In the genomic region with DNA sequence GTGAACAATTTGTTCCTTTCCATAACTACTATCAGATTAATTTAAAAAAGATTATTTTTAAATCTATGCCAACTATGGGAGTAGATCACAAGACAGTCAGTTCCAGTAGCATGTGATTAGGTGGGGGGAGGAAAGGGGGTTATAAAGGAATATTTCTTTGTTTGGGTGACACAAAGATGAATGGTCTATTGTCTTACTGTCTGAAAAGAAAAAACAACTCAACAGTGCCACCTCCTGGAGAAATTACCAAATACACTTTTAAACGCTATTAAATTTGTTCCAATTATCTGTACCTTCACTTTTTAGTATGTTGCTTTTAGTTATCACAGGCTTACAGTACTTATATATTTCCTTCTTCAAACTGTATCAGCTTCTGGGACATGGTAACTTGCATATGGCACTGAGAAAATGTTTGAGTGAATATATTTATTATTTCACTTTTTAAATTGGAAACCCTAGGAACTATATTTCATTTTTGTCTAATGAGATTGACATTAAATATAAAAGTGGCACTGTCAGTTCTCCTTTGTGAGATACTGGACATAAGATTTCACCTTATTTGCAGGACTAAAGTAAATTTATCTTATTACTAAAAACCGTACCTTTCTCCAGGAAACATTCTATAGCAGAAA, we compare ENCODE assay signal across 8 cellular contexts. TPM values are rescaled to one million over a fixed set of nuclear protein-coding genes. Genes with fewer than 3 reads are reported as not detected.
DNase-seq lines count a peak whose midpoint lies in the region; ATAC-seq and TF ChIP-seq lines count a peak whose summit lies in the region.

No MANE protein-coding gene starts in this region.

- peaks cover 10% of the 10 kb centered on the region for H3K4me1 ChIP-seq in CD8-positive, alpha-beta memory T cell (ENCODE audit: insufficient read depth, low read length)
- H3K4me1 ChIP-seq in HAP-1 (peaks cover 25% of the 10 kb centered on the region), ascending aorta (peaks cover 0 to 3% of the 10 kb centered on the region in 2 donors), hepatocyte (ENCODE audit: insufficient read depth) (peaks cover 9% of the 10 kb centered on the region), smooth muscle cell (ENCODE audit: low read depth) (peaks cover 20% of the 10 kb centered on the region)

- no peak overlapping the region for H3K27ac ChIP-seq in CD8-positive, alpha-beta memory T cell (ENCODE audit: low read depth, low read length)
- H3K27ac ChIP-seq in ascending aorta (no peak overlapping the region), hepatocyte (no peak overlapping the region), smooth muscle cell (ENCODE audit: low read depth) (peak overlapping the region; percentile 41)

- no peak overlapping the region for H3K4me3 ChIP-seq in CD8-positive, alpha-beta memory T cell (ENCODE audit: low read length)
- H3K4me3 ChIP-seq in HAP-1 (no peak overlapping the region), ascending aorta (no peak overlapping the region), hepatocyte (no peak overlapping the region), smooth muscle cell (peak overlapping the region; percentile 7)

- no peaks in the 10 kb centered on the region for H3K9me2 ChIP-seq in hepatocyte (replicated peaks; ENCODE audit: insufficient read depth)

- in situ Hi-C loops in HAP-1 (cut with MboI; ENCODE audit: low sequenced_read_pairs) = no loop called here

- peaks cover 19% of the 10 kb centered on the region for H3F3A ChIP-seq in smooth muscle cell (ENCODE audit: low read depth)

- H3K79me2 ChIP-seq in hepatocyte (peaks cover 26% of the 10 kb centered on the region), smooth muscle cell (ENCODE audit: low read depth) (peaks cover 10% of the 10 kb centered on the region)

- H3K4me3 Mint-ChIP-seq in CD8-positive, alpha-beta memory T cell = peak overlapping the region in 6 of 7 donors; percentile 25 to 67 (median 46)

- 38% methylated on average over 2 of the region's 2 CpGs for WGBS in hepatocyte (ENCODE audit: low lambda C conversion rate, missing lambda C conversion rate)
- WGBS in smooth muscle cell (ENCODE audit: low lambda C conversion rate) = 48% methylated on average over 2 of the region's 2 CpGs

- intact Hi-C loops in ascending aorta (cut with DNase I) = loop anchor here (1.0 to 5.0 kb wide), 3 partner anchors 122 to 322 kb away; partner anchors contain the start of gene TAF13

- TF ChIP-seq CTCF in ascending aorta (IDR thresholded peaks at IDR 0.05) (peak; percentile 66 to 70 (median 68)), hepatocyte (IDR thresholded peaks at IDR 0.05; ENCODE audit: poor library complexity) (peak; percentile 72), smooth muscle cell (IDR thresholded peaks at IDR 0.05; ENCODE audit: borderline replicate concordance, insufficient read depth, poor library complexity, severe bottlenecking) (peak; percentile 68)

- H3K9me3 ChIP-seq in CD8-positive, alpha-beta memory T cell (ENCODE audit: low read length) = no peaks in the 10 kb centered on the region
- no peaks in the 10 kb centered on the region for H3K9me3 ChIP-seq in HAP-1
- H3K9me3 ChIP-seq in ascending aorta = no peaks in the 10 kb centered on the region
- no peaks in the 10 kb centered on the region for H3K9me3 ChIP-seq in hepatocyte (ENCODE audit: low read depth)
- no peaks in the 10 kb centered on the region for H3K9me3 ChIP-seq in smooth muscle cell (replicated peaks; ENCODE audit: low read depth)

- no peaks in the 10 kb centered on the region for H3K36me3 ChIP-seq in CD8-positive, alpha-beta memory T cell (ENCODE audit: insufficient read depth, low read length)
- H3K36me3 ChIP-seq in HAP-1 (replicated peaks) (peaks cover 23% of the 10 kb centered on the region), ascending aorta (peaks cover 5 to 14% of the 10 kb centered on the region in 2 donors), hepatocyte (replicated peaks; ENCODE audit: insufficient read depth, low read depth) (no peaks in the 10 kb centered on the region), smooth muscle cell (ENCODE audit: low read depth) (peaks cover 2% of the 10 kb centered on the region)

- peak overlapping the region in 2 of 8 donors; percentile 29 to 66 for H3K27ac Mint-ChIP-seq in CD8-positive, alpha-beta memory T cell

- peak in 2 of 5 donors; percentile 37 to 54 for DNase-seq in CD8-positive, alpha-beta memory T cell
- peak; percentile 52 to 85 for DNase-seq in HAP-1 (ENCODE audit: low spot score in 2 of 2)
- peak; percentile 46 for DNase-seq in NCI-H446 treated with DMSO at 0.1 percent for 48 hours (lab: John Stamatoyannopoulos, UW)
- no peak for DNase-seq in ascending aorta (ENCODE audit: low spot score in 2 of 2)
- DNase-seq in hepatocyte (ENCODE audit: low spot score) = peak; percentile 79
- DNase-seq in smooth muscle cell (lab: John Stamatoyannopoulos, UW; ENCODE audit: unreplicated experiment) = no peak

- ATAC-seq in HG02938 (IDR thresholded peaks at IDR 0.05; ENCODE audit: unreplicated experiment) (no peak), GM21526 (IDR thresholded peaks at IDR 0.05; ENCODE audit: low FRiP score, unreplicated experiment) (no peak)

- H3K27me3 ChIP-seq in CD8-positive, alpha-beta memory T cell (ENCODE audit: insufficient read depth, low read length, poor library complexity, severe bottlenecking) = peaks cover 22% of the 10 kb centered on the region
- no peaks in the 10 kb centered on the region for H3K27me3 ChIP-seq in HAP-1 (ENCODE audit: low read depth)
- no peaks in the 10 kb centered on the region for H3K27me3 ChIP-seq in ascending aorta
- no peaks in the 10 kb centered on the region for H3K27me3 ChIP-seq in hepatocyte
- H3K27me3 ChIP-seq in smooth muscle cell (ENCODE audit: low read depth) = peaks cover 8% of the 10 kb centered on the region

- H3K4me2 ChIP-seq in hepatocyte = peak overlapping the region; percentile 92
- peak overlapping the region; percentile 92 for H3K4me2 ChIP-seq in smooth muscle cell

- H3K9ac ChIP-seq in smooth muscle cell (ENCODE audit: low read depth) = no peak overlapping the region

- H2AFZ ChIP-seq in hepatocyte = no peak overlapping the region
- no peak overlapping the region for H2AFZ ChIP-seq in smooth muscle cell (ENCODE audit: low read depth)

- no peaks in the 10 kb centered on the region for H3K9me3 Mint-ChIP-seq in CD8-positive, alpha-beta memory T cell

- POLR2A ChIA-PET in CD8-positive, alpha-beta memory T cell (lab: Charles Lee) = no interaction called here

- peaks cover 0 to 39% (median 6%) of the 10 kb centered on the region in 3 donors for H3K36me3 Mint-ChIP-seq in CD8-positive, alpha-beta memory T cell

- peaks cover 27 to 33% of the 10 kb centered on the region in 2 donors for H3K27me3 Mint-ChIP-seq in CD8-positive, alpha-beta memory T cell

- peaks cover 9 to 18% (median 17%) of the 10 kb centered on the region in 3 donors for H3K4me1 Mint-ChIP-seq in CD8-positive, alpha-beta memory T cell

- no peaks in the 10 kb centered on the region for H4K20me1 ChIP-seq in hepatocyte (ENCODE audit: insufficient read depth, poor library complexity, severe bottlenecking)
- H4K20me1 ChIP-seq in smooth muscle cell (ENCODE audit: low read depth) = no peaks in the 10 kb centered on the region

- CTCF ChIA-PET in CD8-positive, alpha-beta memory T cell (lab: Charles Lee) = interaction anchor here (1.0 to 4.5 kb wide), 14 partner anchors 8 to 198 kb away, joined by 3 to 53 read pairs (median 4); partner anchors contain the start of genes PSMA5 and PSRC1

RNA-seq across cellular contexts. Expression of gene SORT1, which starts 1.7 kb away (rescaled TPM):
- total RNA-seq in CD8-positive, alpha-beta memory T cell = 1 to 10 TPM; 3.0 to 3.9 TPM
- 0.16 TPM for polyA plus RNA-seq in CD8-positive, alpha-beta memory T cell
- total RNA-seq in ascending aorta (111 TPM), hepatocyte (59.3 and 66.3 TPM in 2 replicates), smooth muscle cell (28.7 and 31.4 TPM in 2 replicates)
- polyA plus RNA-seq in hepatocyte (34.4 and 43.7 TPM in 2 replicates), smooth muscle cell (9.8 and 17.0 TPM in 2 replicates)

RNA-seq across cellular contexts. Expression of gene PSMA5, which starts 26.8 kb away (rescaled TPM):
- 100 to 1,000 TPM; 207 to 238 TPM for total RNA-seq in CD8-positive, alpha-beta memory T cell
- polyA plus RNA-seq in CD8-positive, alpha-beta memory T cell = 120 TPM
- total RNA-seq in ascending aorta (2.6 TPM), hepatocyte (50.5 and 64.4 TPM in 2 replicates), smooth muscle cell (54.0 and 57.2 TPM in 2 replicates)
- polyA plus RNA-seq in hepatocyte (83.1 and 90.1 TPM in 2 replicates), smooth muscle cell (89.8 and 93.9 TPM in 2 replicates)

Comparison
In these comparisons a context has a peak if more than half of its experiments do, and no peak if none do; other contexts are left out.
1. DNase-seq: peak in HAP-1 (2 of 2), NCI-H446 treated with DMSO at 0.1 percent for 48 hours (single experiment) and hepatocyte (single experiment); none in ascending aorta (0 of 2) and smooth muscle cell (single experiment).
2. RNA of gene PSMA5, which starts 26.8 kb away (total RNA-seq): 207 to 238 TPM in CD8-positive, alpha-beta memory T cell, 50.5 to 64.4 TPM in hepatocyte and 54.0 to 57.2 TPM in smooth muscle cell; 2.6 TPM in ascending aorta (single experiment); every median in the first group is over 10 times any median in the second.
3. Peak in every context shown above with its lines, with median percentiles within 50 percentile points of each other: CTCF ChIP-seq.